27 cellular contexts compared by ENCODE assay signal in the genomic region with DNA sequence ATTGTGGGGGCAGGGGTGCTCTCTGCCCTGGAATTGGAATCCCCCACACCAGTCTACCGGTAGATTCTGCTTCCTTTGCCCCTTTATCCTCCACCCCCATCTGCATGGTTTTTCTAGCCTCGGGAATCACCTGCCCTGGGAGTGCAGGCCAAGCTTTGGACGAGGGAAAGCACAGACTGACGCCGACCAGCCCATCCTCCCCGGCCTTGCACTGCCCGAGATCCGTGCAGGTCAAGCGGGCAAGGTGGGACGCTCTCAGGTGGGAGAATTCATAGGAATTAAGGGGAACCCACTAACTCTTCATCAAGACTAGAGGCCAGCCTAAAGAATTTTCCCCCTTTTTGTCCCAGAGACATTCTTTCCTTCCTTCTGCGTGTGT. TPM values are rescaled to one million over a fixed set of nuclear protein-coding genes. Genes with fewer than 3 reads are reported as not detected.
DNase-seq lines count a peak whose midpoint lies in the region; ATAC-seq and TF ChIP-seq lines count a peak whose summit lies in the region.
"Had no signal": no experiment of that assay in that cellular context is flagged by ENCODE, and none has a peak within 500 bp of the region (broad histone marks: within the 10 kb centered on the region; RNA-seq: fewer than 3 reads in every experiment).

No MANE protein-coding gene starts in this region.

- no CpG with 5 or more reads among the region's 11 CpGs for WGBS in H9 (ENCODE audit: extremely low coverage, insufficient read length, low lambda C conversion rate)
- 7 to 11% methylated on average over 6 to 11 of the region's 11 CpGs for WGBS in endodermal cell (ENCODE audit: insufficient coverage in 1 of 2, insufficient read length in 1 of 2), 2 experiments
- 1 to 2% (median 1%) methylated on average over 11 of the region's 11 CpGs for WGBS in ovary, 3 donors

- no peak overlapping the region for H4K91ac ChIP-seq in H9 (ENCODE audit: insufficient read length, low read depth, low read length)

- H3K4me1 Mint-ChIP-seq in H9 (peaks cover 10 to 11% of the 10 kb centered on the region in 2 experiments), endodermal cell (peaks cover 4% of the 10 kb centered on the region)
- peaks cover 14 to 29% of the 10 kb centered on the region in 2 donors for H3K4me1 Mint-ChIP-seq in stimulated activated naive B cell treated with anti-CD40 and anti-IgM and Interleukin-4, amounts not matched to agents 10 μg/mL and 1 μg/mL and 100 μg/mL, for 72 hours

- H3K9me3 ChIP-seq in H9 (ENCODE audit: control insufficient read depth, low read depth, low read length) (no peaks in the 10 kb centered on the region), endodermal cell (ENCODE audit: control insufficient read depth, low read length) (peaks cover 11% of the 10 kb centered on the region), osteoblast (ENCODE audit: low read depth, low read length) (no peaks in the 10 kb centered on the region), vagina (no peaks in the 10 kb centered on the region), ovary (no peaks in the 10 kb centered on the region)

- no peak for ATAC-seq in HG02852 (IDR thresholded peaks at IDR 0.05; ENCODE audit: unreplicated experiment)
- ATAC-seq in stimulated activated naive B cell treated with anti-CD40 and anti-IgM and Interleukin-4, amounts not matched to agents 10 μg/mL and 1 μg/mL and 100 μg/mL, for 72 hours (replicated peaks): no peak
- ATAC-seq: Panc1 had no signal

- H4K8ac ChIP-seq in H9 (replicated peaks; ENCODE audit: insufficient read length, low read depth, low read length): no peak overlapping the region

- H3K9me3 Mint-ChIP-seq in H9 (peaks cover 0 to 3% of the 10 kb centered on the region in 2 experiments; a peak in 3 of 5 replicates), endodermal cell (peaks cover 5% of the 10 kb centered on the region)
- H3K9me3 Mint-ChIP-seq in stimulated activated naive B cell treated with anti-CD40 and anti-IgM and Interleukin-4, amounts not matched to agents 10 μg/mL and 1 μg/mL and 100 μg/mL, for 72 hours: peaks cover 0 to 2% of the 10 kb centered on the region in 2 donors

- H3K4me3 Mint-ChIP-seq in H9: no peak overlapping the region
- no peak overlapping the region for H3K4me3 Mint-ChIP-seq in endodermal cell
- no peak overlapping the region for H3K4me3 Mint-ChIP-seq in stimulated activated naive B cell treated with anti-CD40 and anti-IgM and Interleukin-4, amounts not matched to agents 10 μg/mL and 1 μg/mL and 100 μg/mL, for 72 hours

- no peak overlapping the region for H2AK5ac ChIP-seq in H9 (ENCODE audit: insufficient read length, low read length)

- H3K14ac ChIP-seq in H9 (ENCODE audit: insufficient read depth, low read length): no peak overlapping the region

- H3K56ac ChIP-seq in H9 (ENCODE audit: insufficient read length, low read depth, low read length): no peak overlapping the region

- no peak overlapping the region for H3K4me3 ChIP-seq in endodermal cell (ENCODE audit: low read length)
- H3K4me3 ChIP-seq in osteoblast (ENCODE audit: insufficient read depth, low read length): no peak overlapping the region
- no peak overlapping the region for H3K4me3 ChIP-seq in vagina
- no peak overlapping the region for H3K4me3 ChIP-seq in ovary

- intact Hi-C loops in vagina (cut with DNase I) (no loop called here), ovary (cut with DNase I) (no loop called here)

- no peak overlapping the region for H2AFZ ChIP-seq in H9 (ENCODE audit: low read length)
- no peak overlapping the region for H2AFZ ChIP-seq in osteoblast (ENCODE audit: low read length)

- H2BK20ac ChIP-seq in H9 (ENCODE audit: low read depth, low read length, poor library complexity, severe bottlenecking): no peak overlapping the region

- H3T11ph ChIP-seq in H9 (ENCODE audit: low read length): no peak overlapping the region

- no peak overlapping the region for H3K23ac ChIP-seq in H9 (ENCODE audit: insufficient read length, low read depth, low read length)

- H3K4me2 ChIP-seq in H9 (ENCODE audit: insufficient read depth, insufficient read length, low read length) (peak overlapping the region; percentile 34), osteoblast (ENCODE audit: insufficient read depth, low read length) (no peak overlapping the region)

- H3K18ac ChIP-seq in H9 (ENCODE audit: insufficient read length, low read depth, low read length): no peak overlapping the region

- no peak overlapping the region for H2BK120ac ChIP-seq in H9 (ENCODE audit: low read depth, low read length, poor library complexity, severe bottlenecking)

- H3K9ac ChIP-seq in H9 (ENCODE audit: extremely low read depth, insufficient read length, low read length) (no peak overlapping the region), endodermal cell (ENCODE audit: extremely low read depth, low read length, poor library complexity, severe bottlenecking) (no peak overlapping the region)

- H2BK12ac ChIP-seq in H9 (ENCODE audit: insufficient read length, low read depth, low read length): no peak overlapping the region

- peaks cover 99% of the 10 kb centered on the region for H3K27me3 ChIP-seq in H9 (ENCODE audit: insufficient read depth, low read length)
- peaks cover 100% of the 10 kb centered on the region for H3K27me3 ChIP-seq in endodermal cell (ENCODE audit: control insufficient read depth, insufficient read depth, low read length, poor library complexity, severe bottlenecking)
- peaks cover 93% of the 10 kb centered on the region for H3K27me3 ChIP-seq in osteoblast (ENCODE audit: insufficient read depth, low read length)
- peaks cover 5% of the 10 kb centered on the region for H3K27me3 ChIP-seq in vagina
- no peaks in the 10 kb centered on the region for H3K27me3 ChIP-seq in ovary

- no peak for TF ChIP-seq EP300 in ovary (IDR thresholded peaks at IDR 0.05)

- H3K27me3 Mint-ChIP-seq in H9 (ENCODE audit: low read depth) (peaks cover 100% of the 10 kb centered on the region), endodermal cell (ENCODE audit: insufficient read depth) (peaks cover 100% of the 10 kb centered on the region)
- H3K27me3 Mint-ChIP-seq in stimulated activated naive B cell treated with anti-CD40 and anti-IgM and Interleukin-4, amounts not matched to agents 10 μg/mL and 1 μg/mL and 100 μg/mL, for 72 hours: peaks cover 78 to 87% of the 10 kb centered on the region in 2 donors

- no peak overlapping the region for H3K4ac ChIP-seq in H9 (ENCODE audit: low read depth, low read length)

- H3K36me3 Mint-ChIP-seq in H9 (ENCODE audit: insufficient read depth in 1 of 3, low read depth in 3 of 3) (no peaks in the 10 kb centered on the region), endodermal cell (ENCODE audit: low read depth) (no peaks in the 10 kb centered on the region)
- peaks cover 1 to 3% of the 10 kb centered on the region in 2 donors for H3K36me3 Mint-ChIP-seq in stimulated activated naive B cell treated with anti-CD40 and anti-IgM and Interleukin-4, amounts not matched to agents 10 μg/mL and 1 μg/mL and 100 μg/mL, for 72 hours

- H3K36me3 ChIP-seq in endodermal cell (ENCODE audit: control insufficient read depth, insufficient read depth, low read length): no peaks in the 10 kb centered on the region
- H3K36me3 ChIP-seq in osteoblast (ENCODE audit: insufficient read depth, low read length): no peaks in the 10 kb centered on the region
- H3K36me3 ChIP-seq in vagina: no peaks in the 10 kb centered on the region
- no peaks in the 10 kb centered on the region for H3K36me3 ChIP-seq in ovary

- no peak for TF ChIP-seq POLR2A in vagina (IDR thresholded peaks at IDR 0.05)
- no peak for TF ChIP-seq POLR2A in ovary (IDR thresholded peaks at IDR 0.05)

- no peaks in the 10 kb centered on the region for H3K79me2 ChIP-seq in H9 (ENCODE audit: insufficient read depth, low read length)
- no peaks in the 10 kb centered on the region for H3K79me2 ChIP-seq in osteoblast (ENCODE audit: insufficient read depth, low read length)

- TF ChIP-seq CTCF in H9 (conservative IDR thresholded peaks at IDR 0.05) (no peak), endodermal cell (conservative IDR thresholded peaks at IDR 0.05) (no peak), osteoblast (IDR thresholded peaks at IDR 0.05; ENCODE audit: extremely low read depth, low read depth, low read length) (no peak), vagina (IDR thresholded peaks at IDR 0.05) (no peak), ovary (IDR thresholded peaks at IDR 0.05) (no peak)

- no peak for DNase-seq in H9
- DNase-seq in endodermal cell: peak; percentile 63
- peak; percentile 30 for DNase-seq in osteoblast (ENCODE audit: insufficient read length, low spot score, missing footprints)
- DNase-seq in vagina (ENCODE audit: extremely low spot score in 2 of 2): no peak
- no peak for DNase-seq in stimulated activated naive B cell treated with anti-CD40 and anti-IgM and Interleukin-4, amounts not matched to agents 10 μg/mL and 1 μg/mL and 100 μg/mL, for 72 hours
- no peak for DNase-seq in ovary
- DNase-seq: DMS153, DND-41, KBM-7, MV-4-11, NCI-H1105, NCI-H1436 treated with DMSO at 0.1 percent for 48 hours, NCI-H1930, NCI-H2107, NCI-H446, NCI-H524 treated with DMSO at 0.1 percent for 48 hours, NCI-H774, SHP77 treated with DMSO at 0.1 percent for 48 hours had no signal

- H3K27ac Mint-ChIP-seq in H9 (no peak overlapping the region), endodermal cell (no peak overlapping the region)
- H3K27ac Mint-ChIP-seq in stimulated activated naive B cell treated with anti-CD40 and anti-IgM and Interleukin-4, amounts not matched to agents 10 μg/mL and 1 μg/mL and 100 μg/mL, for 72 hours: no peak overlapping the region

- H4K20me1 ChIP-seq in H9 (ENCODE audit: control insufficient read depth, insufficient read depth, insufficient read length): peaks cover 2% of the 10 kb centered on the region
- H4K20me1 ChIP-seq in osteoblast (ENCODE audit: insufficient read depth, low read length): no peaks in the 10 kb centered on the region

- H2BK5ac ChIP-seq in H9 (ENCODE audit: insufficient read length, low read length): no peak overlapping the region

- no peaks in the 10 kb centered on the region for H3K79me1 ChIP-seq in H9 (ENCODE audit: insufficient read depth, low read depth, low read length, poor library complexity, severe bottlenecking)

- H3K4me1 ChIP-seq in H9 (ENCODE audit: insufficient read depth, low read length): no peaks in the 10 kb centered on the region
- peaks cover 3% of the 10 kb centered on the region for H3K4me1 ChIP-seq in endodermal cell (ENCODE audit: control insufficient read depth, insufficient read depth, low read length)
- no peaks in the 10 kb centered on the region for H3K4me1 ChIP-seq in osteoblast (ENCODE audit: insufficient read depth, low read length)
- H3K4me1 ChIP-seq in vagina: peaks cover 5% of the 10 kb centered on the region
- H3K4me1 ChIP-seq in ovary (ENCODE audit: insufficient read depth): no peaks in the 10 kb centered on the region

- H3K23me2 ChIP-seq in H9 (ENCODE audit: insufficient read length, low read depth, low read length, poor library complexity, severe bottlenecking): no peaks in the 10 kb centered on the region

- H2BK15ac ChIP-seq in H9 (ENCODE audit: low read depth, low read length): no peak overlapping the region

- H3K27ac ChIP-seq in H9 (ENCODE audit: insufficient read length, low read depth, low read length) (no peak overlapping the region), endodermal cell (ENCODE audit: low read depth, low read length) (no peak overlapping the region), osteoblast (ENCODE audit: low read depth, low read length) (no peak overlapping the region), vagina (peak overlapping the region; percentile 24), ovary (no peak overlapping the region)
- H3K27ac ChIP-seq: RWPE1 had no signal

- no peak overlapping the region for H4K5ac ChIP-seq in H9 (ENCODE audit: insufficient read length, low read depth, low read length)

RNA-seq across cellular contexts. Expression of gene HOXB13, which starts 9.9 kb away (rescaled TPM):
- total RNA-seq in H9 (2021) (not detected in 2 replicates), endodermal cell (not detected), osteoblast (not detected in 2 replicates), vagina (5.4 TPM), ovary (under 1 TPM in 1 of 7 donors, not detected in 6; 0.38 TPM)
- polyA plus RNA-seq in endodermal cell (2013, experiment 1 of 2): 0.21 TPM
- polyA plus RNA-seq in endodermal cell (2013, experiment 2 of 2): not detected
- polyA plus RNA-seq in ovary: not detected
- total RNA-seq: MCF 10A had no signal

RNA-seq across cellular contexts. Expression of gene PRAC2, which starts 15.4 kb away (rescaled TPM):
- total RNA-seq in H9 (2021) (not detected in 2 replicates), endodermal cell (not detected), osteoblast (not detected in 2 replicates), vagina (not detected), ovary (not detected)
- polyA plus RNA-seq in endodermal cell (2013, experiment 1 of 2): 0.68 TPM
- 0.58 TPM for polyA plus RNA-seq in endodermal cell (2013, experiment 2 of 2)
- polyA plus RNA-seq in ovary: not detected
- total RNA-seq: A172, Calu3, HT1080, LHCN-M2, MCF 10A had no signal

RNA-seq across cellular contexts. Expression of gene PRAC1, which starts 16.1 kb away (rescaled TPM):
- total RNA-seq in H9 (2021) (not detected in 2 replicates), endodermal cell (not detected), osteoblast (0.88 TPM in 1 of 2 replicates, not detected in the other), vagina (9.6 TPM), ovary (not detected)
- not detected for polyA plus RNA-seq in endodermal cell (2013, experiment 1 of 2)
- polyA plus RNA-seq in endodermal cell (2013, experiment 2 of 2): not detected
- polyA plus RNA-seq in ovary: not detected
- total RNA-seq: A172, Calu3, HT1080, LHCN-M2, MCF 10A had no signal
- polyA plus RNA-seq: BJ had no signal

Comparison
In these comparisons a context has a peak if more than half of its experiments do, and no peak if none do; other contexts are left out.
1. DNase-seq: peak in endodermal cell (single experiment) and osteoblast (single experiment); none in H9 (single experiment), vagina (0 of 2), stimulated activated naive B cell treated with anti-CD40 and anti-IgM and Interleukin-4, amounts not matched to agents 10 μg/mL and 1 μg/mL and 100 μg/mL, for 72 hours (single experiment) and ovary (0 of 5).